Comparison of ENCODE assay signal across 23 cellular contexts in the genomic region with DNA sequence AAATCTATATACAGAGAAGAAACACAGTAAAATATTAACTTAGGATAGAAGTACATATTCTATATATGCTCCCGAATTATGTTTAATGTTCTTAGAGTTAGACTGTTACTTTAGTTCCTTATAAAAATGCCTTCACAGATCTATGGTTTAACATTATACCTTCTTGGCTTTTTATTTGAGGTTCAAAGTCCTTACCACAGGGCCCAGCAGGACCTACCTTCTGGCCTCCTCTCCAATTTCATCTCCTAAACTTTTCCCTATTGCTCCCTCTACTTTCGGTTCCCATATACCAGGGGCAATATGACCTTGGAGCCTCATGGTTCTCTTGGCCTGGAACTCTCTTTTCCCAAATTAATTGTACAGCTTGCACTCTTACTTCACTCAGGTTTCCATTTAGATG.
"Had no signal": no experiment of that assay in that cellular context is flagged by ENCODE, and none has a peak within 500 bp of the region (broad histone marks: within the 10 kb centered on the region; RNA-seq: fewer than 3 reads in every experiment).

No MANE protein-coding gene starts in this region.

- H3K4me3 ChIP-seq: coronary artery, dorsolateral prefrontal cortex, esophagus muscularis mucosa, gastroesophageal sphincter, heart left ventricle, hepatocyte, left lung, lower lobe of right lung had no signal

- ATAC-seq: foreskin keratinocyte; gastroesophageal sphincter; heart left ventricle; left lung; left ventricle myocardium superior; lower lobe of right lung; naive thymus-derived CD4-positive, alpha-beta T cell had no signal

- DNase-seq: dermis blood vessel endothelial cell; dorsolateral prefrontal cortex; effector CD4-positive, alpha-beta T cell; effector memory CD4-positive, alpha-beta T cell; foreskin keratinocyte; heart left ventricle; hypothalamus; immature natural killer cell; islet precursor cell; kidney; kidney glomerular epithelial cell; left lung; left ventricle myocardium superior; lower lobe of right lung; mesenchymal stem cell; naive thymus-derived CD4-positive, alpha-beta T cell had no signal

- H3K27me3 Mint-ChIP-seq: naive thymus-derived CD4-positive, alpha-beta T cell had no signal

- H3K4me3 Mint-ChIP-seq: immature natural killer cell; mesothelial cell of epicardium; naive thymus-derived CD4-positive, alpha-beta T cell had no signal

- H3K9me3 Mint-ChIP-seq: immature natural killer cell had no signal

- H3K9me3 ChIP-seq: esophagus muscularis mucosa, left lung, lower lobe of right lung had no signal

- H3K27ac Mint-ChIP-seq: immature natural killer cell; mesothelial cell of epicardium; naive thymus-derived CD4-positive, alpha-beta T cell had no signal

- H3K4me1 ChIP-seq: esophagus muscularis mucosa, foreskin keratinocyte, lower lobe of right lung had no signal

- FAIRE-seq: colon, endothelial cell of umbilical vein, kidney had no signal

- H3K4me1 Mint-ChIP-seq: immature natural killer cell, mesothelial cell of epicardium had no signal
